8 cellular contexts compared by ENCODE assay signal in genomic region chr12:123126294-123127144, GRCh38. TPM values are rescaled to one million over a fixed set of nuclear protein-coding genes. Genes with fewer than 3 reads are reported as not detected.
DNase-seq lines count a peak whose midpoint lies in the region; ATAC-seq and TF ChIP-seq lines count a peak whose summit lies in the region.

No MANE protein-coding gene starts in this region.

- no peak overlapping the region for H3K27ac ChIP-seq in OCI-LY7 (ENCODE audit: low read depth, low read length, poor library complexity, severe bottlenecking)

- TF ChIP-seq CTCF in OCI-LY7 (conservative IDR thresholded peaks at IDR 0.05; ENCODE audit: low read length) (0 out of 2 replicates have a peak, but pooled peaks have one; percentile 40), epithelial cell of proximal tubule (conservative IDR thresholded peaks at IDR 0.05; ENCODE audit: low read depth, low read length) (peak; percentile 28), GM20000 (IDR thresholded peaks at IDR 0.05; ENCODE audit: extremely low read depth, missing control alignments) (no peak)

- CTCF ChIA-PET in OCI-LY7 (lab: Charles Lee; ENCODE audit: unreplicated experiment) = no interaction called here

- no peaks in the 10 kb centered on the region for H3K79me2 ChIP-seq in OCI-LY7 (ENCODE audit: insufficient read depth, low read depth, low read length)

- intact Hi-C loops in OCI-LY7 (cut with micrococcal nuclease; ENCODE audit: unreplicated experiment) = no loop called here

- H3K9me3 ChIP-seq in OCI-LY7 (ENCODE audit: low read length) = no peaks in the 10 kb centered on the region

- POLR2A ChIA-PET in OCI-LY7 (lab: Charles Lee) = no interaction called here

- peak overlapping the region; percentile 13; the same call in 1 of the 2 replicates for H3K4me2 ChIP-seq in OCI-LY7 (ENCODE audit: low read length)

- H3K4me1 ChIP-seq in OCI-LY7 (ENCODE audit: insufficient read depth, low read length, poor library complexity, severe bottlenecking) = peaks cover 1% of the 10 kb centered on the region

- peak overlapping the region; percentile 43; the same call in 1 of the 2 replicates for H2AFZ ChIP-seq in OCI-LY7 (ENCODE audit: low read length)

- no TSS peak for BruUV-seq in OCI-LY7 (replicated peaks; lab: Mats Ljungman, UMichigan)

- no peaks in the 10 kb centered on the region for H4K20me1 ChIP-seq in OCI-LY7 (ENCODE audit: insufficient read depth, low read length)

- no peaks in the 10 kb centered on the region for H3K9me2 ChIP-seq in OCI-LY7 (ENCODE audit: insufficient read depth, low read length)

- ATAC-seq in GM18873 (IDR thresholded peaks at IDR 0.05; ENCODE audit: low FRiP score, unreplicated experiment) = no peak
- no peak for ATAC-seq in HG02763 (IDR thresholded peaks at IDR 0.05; ENCODE audit: unreplicated experiment)

- H3K36me3 ChIP-seq in OCI-LY7 (ENCODE audit: insufficient read depth, low read length) = no peaks in the 10 kb centered on the region

- no peak overlapping the region for H3K4me3 ChIP-seq in OCI-LY7 (ENCODE audit: low read depth, low read length, poor library complexity, severe bottlenecking)
- no peak overlapping the region for H3K4me3 ChIP-seq in epithelial cell of proximal tubule (ENCODE audit: low read depth, low read length)

- peak; percentile 91 for DNase-seq in COLO829 (ENCODE audit: low spot score)
- DNase-seq in OCI-LY7 (ENCODE audit: low spot score) = no peak
- no peak for DNase-seq in epithelial cell of proximal tubule (ENCODE audit: low read depth)
- DNase-seq in occipital lobe (lab: John Stamatoyannopoulos, UW) = peak; percentile 19
- DNase-seq in GM20000 (ENCODE audit: low spot score) = no peak
- DNase-seq in AML-193 (lab: John Stamatoyannopoulos, UW) = no peak

RNA-seq across cellular contexts. Expression of gene PITPNM2, which starts 24.4 kb away (rescaled TPM):
- 0.13 and 0.73 TPM in 2 replicates for total RNA-seq in OCI-LY7 (2014; rRNA removed; shearing (Covaris generic))
- 0.42 and 0.77 TPM in 2 replicates for total RNA-seq in OCI-LY7 (2022)
- 4.1 and 4.6 TPM in 2 replicates for total RNA-seq in epithelial cell of proximal tubule
- 9.0 TPM for total RNA-seq in occipital lobe

Comparison
In these comparisons a context has a peak if more than half of its experiments do, and no peak if none do; other contexts are left out.
1. DNase-seq: peak in COLO829 (single experiment) and occipital lobe (single experiment); none in OCI-LY7 (single experiment), epithelial cell of proximal tubule (single experiment), GM20000 (single experiment) and AML-193 (0 of 2).